Comparison of ENCODE assay signal across 10 cellular contexts in the genomic region with DNA sequence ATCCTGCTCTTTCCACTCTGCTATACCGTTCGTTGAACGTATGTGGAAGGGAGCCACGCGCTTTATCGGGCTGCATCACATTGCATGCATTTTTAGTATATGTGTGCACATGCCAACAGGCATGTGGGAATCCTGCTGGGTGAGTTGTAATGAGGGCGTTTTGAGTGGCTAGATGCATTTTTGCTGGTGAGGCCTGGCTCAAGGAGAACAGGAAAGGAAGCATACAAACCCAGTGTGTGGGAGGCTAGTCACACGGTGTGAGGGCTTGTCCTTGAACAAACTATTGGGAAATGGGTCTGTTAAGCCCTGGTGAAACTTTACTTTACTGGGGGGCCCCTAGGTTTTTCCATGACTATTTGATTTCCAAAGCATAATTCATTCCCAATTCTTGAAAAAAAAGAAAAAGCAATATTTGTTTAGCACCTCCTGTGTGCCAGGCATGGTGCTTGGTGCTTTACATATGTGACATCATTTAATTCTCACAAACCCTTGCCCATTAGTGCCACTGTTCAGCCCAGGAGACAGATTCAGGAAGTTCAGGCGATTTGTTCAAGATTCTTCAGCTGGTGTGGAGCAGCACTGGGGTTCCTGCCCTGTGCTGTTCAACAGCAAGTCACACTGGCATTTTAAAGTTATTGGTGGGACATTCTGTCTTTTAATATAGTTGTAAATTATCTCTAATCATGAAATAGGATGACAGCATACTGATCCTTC. TPM values are rescaled to one million over a fixed set of nuclear protein-coding genes. Genes with fewer than 3 reads are reported as not detected.
DNase-seq lines count a peak whose midpoint lies in the region; ATAC-seq and TF ChIP-seq lines count a peak whose summit lies in the region.
"Had no signal": no experiment of that assay in that cellular context is flagged by ENCODE, and none has a peak within 500 bp of the region (broad histone marks: within the 10 kb centered on the region; RNA-seq: fewer than 3 reads in every experiment).

No MANE protein-coding gene starts in this region.

- H3K4me1 ChIP-seq in upper lobe of left lung = peaks cover 14 to 46% (median 37%) of the 10 kb centered on the region in 4 donors

- ATAC-seq in upper lobe of left lung (ENCODE audit: low FRiP score in 2 of 2) = peak; percentile 61 to 86
- ATAC-seq: right cardiac atrium had no signal

- WGBS in upper lobe of left lung, 2 donors = 42 to 53% methylated on average over 9 of the region's 9 CpGs

- no peaks in the 10 kb centered on the region for H3K27me3 ChIP-seq in upper lobe of left lung

- TF ChIP-seq CTCF in astrocyte of the spinal cord (IDR thresholded peaks at IDR 0.05; ENCODE audit: low read depth, low read length) = no peak
- no peak for TF ChIP-seq CTCF in upper lobe of left lung (IDR thresholded peaks at IDR 0.05)

- H3K27ac ChIP-seq in upper lobe of left lung = peak overlapping the region; percentile 48 to 80 (median 66)
- H3K27ac ChIP-seq: VCaP had no signal

- no peak overlapping the region for H3K4me3 ChIP-seq in astrocyte of the spinal cord (ENCODE audit: low read depth, low read length)
- H3K4me3 ChIP-seq in upper lobe of left lung = no peak overlapping the region

- no peak for TF ChIP-seq POLR2A in upper lobe of left lung (IDR thresholded peaks at IDR 0.05)

- no peaks in the 10 kb centered on the region for H3K9me3 ChIP-seq in upper lobe of left lung

- DNase-seq in HT1080 (ENCODE audit: low read depth) = peak; percentile 23
- DNase-seq in astrocyte of the spinal cord (ENCODE audit: low read depth, low spot score) = peak; percentile 29
- peak; percentile 28 for DNase-seq in left kidney (ENCODE audit: low read depth, low spot score)
- peak in 1 of 2 donors; percentile 85 for DNase-seq in upper lobe of left lung
- no peak for DNase-seq in activated T-cell treated with anti-CD3 and anti-CD28 coated beads for 4 hours
- DNase-seq in NCI-H524 (lab: John Stamatoyannopoulos, UW) = no peak
- DNase-seq in DMS 273 treated with DMSO at 0.1 percent for 48 hours (lab: John Stamatoyannopoulos, UW) = no peak
- DNase-seq: NCI-H1417, right cardiac atrium had no signal

- in situ Hi-C loops in astrocyte of the spinal cord (cut with HindIII; ENCODE audit: low sequenced_read_pairs) = no loop called here

- TF ChIP-seq EP300 in upper lobe of left lung (IDR thresholded peaks at IDR 0.05) = peak in 1 of 4 donors; percentile 66

- no peaks in the 10 kb centered on the region for H3K36me3 ChIP-seq in upper lobe of left lung

RNA-seq across cellular contexts. Expression of gene JUN, which starts 25.6 kb away (rescaled TPM):
- 112 and 132 TPM in 2 replicates for total RNA-seq in HT1080 (2014; rRNA removed; shearing (Covaris generic))
- 96.8 and 99.6 TPM in 2 replicates for polyA plus RNA-seq in HT1080 (2015; cell fraction: cytosol; rRNA removed)
- polyA plus RNA-seq in HT1080 (2015; cell fraction: nucleus; rRNA removed) = 173 and 201 TPM in 2 replicates
- total RNA-seq in upper lobe of left lung = 100 to 1,000 TPM; 142 to 400 (median 236) TPM

Comparison
In these comparisons a context has a peak if more than half of its experiments do, and no peak if none do; other contexts are left out.
1. DNase-seq: peak in HT1080 (single experiment), astrocyte of the spinal cord (single experiment) and left kidney (single experiment); none in activated T-cell treated with anti-CD3 and anti-CD28 coated beads for 4 hours (single experiment), NCI-H524 (0 of 2) and DMS 273 treated with DMSO at 0.1 percent for 48 hours (single experiment).